Comparison of ENCODE assay signal across 16 cellular contexts in the genomic region with DNA sequence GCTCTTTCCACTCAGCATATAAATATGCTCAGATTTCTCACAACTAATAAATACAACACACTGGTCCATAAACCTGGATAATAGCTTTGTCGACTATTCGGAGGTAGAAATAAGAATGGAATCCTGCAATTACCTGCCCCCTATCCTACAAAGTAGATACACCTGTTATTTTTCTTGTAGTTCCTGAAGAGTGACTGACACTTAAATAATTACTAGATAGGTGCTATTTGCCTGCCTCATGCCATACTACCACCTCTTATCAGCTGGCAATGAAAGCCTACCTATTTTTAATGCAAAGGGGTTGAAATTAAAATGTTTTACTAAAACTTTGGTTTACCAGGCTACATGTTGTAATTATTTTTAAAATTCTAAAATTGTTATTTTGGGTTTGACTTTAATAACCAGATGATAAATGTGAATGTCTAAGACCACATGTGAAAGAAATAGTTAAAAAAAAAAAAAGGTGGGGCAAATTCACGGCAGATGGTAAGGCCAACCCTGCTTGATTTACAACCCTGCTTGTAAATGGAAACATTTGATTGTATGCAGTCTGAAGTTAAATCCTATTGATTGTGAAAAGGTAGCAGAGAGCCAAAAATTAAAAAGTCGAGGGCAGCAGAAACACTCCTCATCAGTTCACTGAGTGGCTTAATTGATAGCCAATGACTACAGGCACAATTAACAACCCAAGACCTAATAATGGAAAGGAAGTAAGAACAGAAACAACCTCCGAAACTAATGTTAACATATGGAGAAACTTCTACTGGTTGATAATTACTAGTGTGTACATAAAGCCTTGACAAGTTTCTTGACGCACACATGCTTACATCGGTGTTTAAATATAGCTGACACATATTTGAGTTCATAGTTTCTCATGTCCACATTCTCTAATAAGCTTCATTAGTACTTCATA. TPM values are rescaled to one million over a fixed set of nuclear protein-coding genes. Genes with fewer than 3 reads are reported as not detected.
DNase-seq lines count a peak whose midpoint lies in the region; ATAC-seq lines count a peak whose summit lies in the region.
"Had no signal": no experiment of that assay in that cellular context is flagged by ENCODE, and none has a peak within 500 bp of the region (broad histone marks: within the 10 kb centered on the region; RNA-seq: fewer than 3 reads in every experiment).

No MANE protein-coding gene starts in this region.

- CTCF ChIA-PET in activated CD4-positive, alpha-beta T cell treated with anti-CD3 and anti-CD28 coated beads for 36 hours (lab: Charles Lee) = interaction anchor here (0.7 kb wide), 2 partner anchors 8 to 104 kb away, joined by 3 read pairs; no protein-coding TSS in a partner anchor

- no peaks in the 10 kb centered on the region for H3K9me3 Mint-ChIP-seq in activated CD4-positive, alpha-beta T cell treated with anti-CD3 and anti-CD28 coated beads for 36 hours (ENCODE audit: low read depth)
- H3K9me3 Mint-ChIP-seq in naive B cell = peaks cover 0 to 2% (median 0%) of the 10 kb centered on the region in 7 donors

- intact Hi-C loops in activated CD4-positive, alpha-beta T cell treated with anti-CD3 and anti-CD28 coated beads for 36 hours (cut with DNase I, micrococcal nuclease) = no loop called here
- intact Hi-C loops in head of caudate nucleus (cut with DNase I) = no loop called here

- ATAC-seq in activated CD4-positive, alpha-beta T cell treated with anti-CD3 and anti-CD28 coated beads for 36 hours = no peak
- ATAC-seq in GM19468 (IDR thresholded peaks at IDR 0.05; ENCODE audit: extremely low read depth, unreplicated experiment) (peak; percentile 56), naive B cell (ENCODE audit: low read depth in 2 of 2) (no peak), GM19395 (IDR thresholded peaks at IDR 0.05; ENCODE audit: unreplicated experiment) (no peak)
- ATAC-seq: A549 had no signal

- no peaks in the 10 kb centered on the region for H3K27me3 Mint-ChIP-seq in activated CD4-positive, alpha-beta T cell treated with anti-CD3 and anti-CD28 coated beads for 36 hours
- H3K27me3 Mint-ChIP-seq in naive B cell = no peaks in the 10 kb centered on the region

- H3K36me3 Mint-ChIP-seq in activated CD4-positive, alpha-beta T cell treated with anti-CD3 and anti-CD28 coated beads for 36 hours (ENCODE audit: low read depth) = no peaks in the 10 kb centered on the region
- H3K36me3 Mint-ChIP-seq in naive B cell = no peaks in the 10 kb centered on the region
- H3K36me3 Mint-ChIP-seq: CD14-positive monocyte had no signal

- no peak for DNase-seq in activated CD4-positive, alpha-beta T cell treated with anti-CD3 and anti-CD28 coated beads for 36 hours
- no peak for DNase-seq in activated CD4-positive, alpha-beta T cell treated with anti-CD3 and anti-CD28 coated beads, Interleukin-2, amount 50 U/mL, for 4 hours
- peak; percentile 52 for DNase-seq in NCI-H82 (lab: John Stamatoyannopoulos, UW)
- DNase-seq in naive B cell = no peak
- DNase-seq in head of caudate nucleus = no peak
- DNase-seq in pons (ENCODE audit: low spot score) = no peak
- DNase-seq: activated effector memory CD4-positive, alpha-beta T cell treated with Interleukin-2 at 50 U/mL for 16 hours; DMS53; hypothalamus; NCI-H2081 treated with DMSO at 0.1 percent for 48 hours; NCI-H774 had no signal

- H3K4me3 Mint-ChIP-seq in activated CD4-positive, alpha-beta T cell treated with anti-CD3 and anti-CD28 coated beads for 36 hours = no peak overlapping the region
- peak overlapping the region in 2 of 8 donors; percentile 37 to 59 for H3K4me3 Mint-ChIP-seq in naive B cell
- H3K4me3 Mint-ChIP-seq: CD14-positive monocyte, mesothelial cell of epicardium had no signal

- peak overlapping the region; percentile 89 for H3K27ac Mint-ChIP-seq in activated CD4-positive, alpha-beta T cell treated with anti-CD3 and anti-CD28 coated beads for 36 hours
- peak overlapping the region in 4 of 6 donors; percentile 39 to 73 (median 56) for H3K27ac Mint-ChIP-seq in naive B cell
- H3K27ac Mint-ChIP-seq: mesothelial cell of epicardium had no signal

- POLR2A ChIA-PET in activated CD4-positive, alpha-beta T cell treated with anti-CD3 and anti-CD28 coated beads for 36 hours (lab: Charles Lee) = interaction anchor here (0.6 kb wide), 1 partner anchor 8 kb away, joined by 7 read pairs; no protein-coding TSS in a partner anchor

- H3K4me1 Mint-ChIP-seq in activated CD4-positive, alpha-beta T cell treated with anti-CD3 and anti-CD28 coated beads for 36 hours = peaks cover 33% of the 10 kb centered on the region
- H3K4me1 Mint-ChIP-seq in naive B cell = peaks cover 38 to 57% (median 48%) of the 10 kb centered on the region in 3 donors

RNA-seq across cellular contexts. Expression of gene PEAK1, which starts 8.9 kb away (rescaled TPM):
- total RNA-seq in activated CD4-positive, alpha-beta T cell treated with anti-CD3 and anti-CD28 coated beads for 36 hours = 10 to 100 TPM; 26.5 to 27.0 TPM
- polyA plus RNA-seq in naive B cell (ENCODE audit: low read depth in 6 of 6) = 1 to 10 TPM in 5 of 6 donors, not detected in 1; 3.4 to 6.2 (median 4.2) TPM

RNA-seq across cellular contexts. Expression of gene HMG20A, which starts 9.7 kb away (rescaled TPM):
- total RNA-seq in activated CD4-positive, alpha-beta T cell treated with anti-CD3 and anti-CD28 coated beads for 36 hours = 10 to 100 TPM; 45.9 to 59.1 TPM
- 10 to 100 TPM; 32.4 to 55.8 (median 41.0) TPM for polyA plus RNA-seq in naive B cell (ENCODE audit: low read depth in 6 of 6)
